In genomic region chr20:833450-834150, GRCh38 we compare ENCODE assay signal across 8 cellular contexts. TPM values are rescaled to one million over a fixed set of nuclear protein-coding genes. Genes with fewer than 3 reads are reported as not detected.
DNase-seq lines count a peak whose midpoint lies in the region; ATAC-seq and TF ChIP-seq lines count a peak whose summit lies in the region.

FAM110A (plus strand) TSS chr20:833715; CDS start chr20:844805, 11,090 bp downstream.

- WGBS in adipose tissue, 3 donors = 0 to 1% (median 1%) methylated on average over 59 to 64 of the region's 64 CpGs
- 0 to 1% (median 1%) methylated on average over 26 to 64 of the region's 64 CpGs for WGBS in heart left ventricle, 4 donors

- H3K4me1 ChIP-seq in heart left ventricle = peaks cover 0 to 49% (median 22%) of the 10 kb centered on the region in 12 donors

- peak within 1 kb of the TSS; percentile 88 for H3K27ac Mint-ChIP-seq in type B pancreatic cell

- DNase-seq in GM13977 (ENCODE audit: low spot score) = peak; percentile 96
- DNase-seq in NCI-H146 (lab: John Stamatoyannopoulos, UW) = peak; percentile 96
- peak; percentile 89 to 96 (median 93) for DNase-seq in T-helper 1 cell
- peak; percentile 97 to 98 (median 98) for DNase-seq in heart left ventricle
- DNase-seq in pons (ENCODE audit: low spot score) = peak; percentile 86
- peak; percentile 92 for DNase-seq in type B pancreatic cell (ENCODE audit: extremely low spot score, unreplicated experiment)

- intact Hi-C loops in heart left ventricle (cut with DNase I) = loop anchor here in 3 of 10 donors (5.0 to 10.0 kb wide), 3 partner anchors 284 to 561 kb away; partner anchors contain the start of genes CSNK2A1 (in 1 of the 3), FKBP1A (in 1 of the 3) and PSMF1 (in 1 of the 3)

- TF ChIP-seq CTCF in GM13977 (IDR thresholded peaks at IDR 0.05; ENCODE audit: extremely low read depth, insufficient read depth, missing control alignments) (no peak), heart left ventricle (IDR thresholded peaks at IDR 0.05) (no peak), type B pancreatic cell (conservative IDR thresholded peaks at IDR 0.05) (no peak)

- no peak for TF ChIP-seq POLR2A in heart left ventricle (IDR thresholded peaks at IDR 0.05)

- H3K9me3 Mint-ChIP-seq in type B pancreatic cell = no peaks in the 10 kb centered on the region

- peaks cover 7% of the 10 kb centered on the region for H3K27me3 Mint-ChIP-seq in type B pancreatic cell

- peaks cover 26% of the 10 kb centered on the region for H3K4me1 Mint-ChIP-seq in type B pancreatic cell (ENCODE audit: unreplicated experiment)

- H3K27me3 ChIP-seq in heart left ventricle = no peaks in the 10 kb centered on the region

- in situ Hi-C loops in GM13977 (cut with MboI; ENCODE audit: low pct_unique_long_range_greater_than_20kb, low sequenced_read_pairs, unreplicated experiment) = no loop called here

- H3K36me3 Mint-ChIP-seq in type B pancreatic cell = no peaks in the 10 kb centered on the region

- H3K27ac ChIP-seq in adipose tissue (ENCODE audit: low read depth, low read length) (peak within 1 kb of the TSS; percentile 21), heart left ventricle (peak within 1 kb of the TSS; percentile 49 to 96 (median 84))

- H3K9me3 ChIP-seq in heart left ventricle = peaks cover 0 to 10% (median 0%) of the 10 kb centered on the region in 12 donors

- peak within 1 kb of the TSS; percentile 69 to 97 (median 81) for H3K4me3 ChIP-seq in heart left ventricle

- peak within 1 kb of the TSS; percentile 88 for H3K4me3 Mint-ChIP-seq in type B pancreatic cell

- no peaks in the 10 kb centered on the region for H3K36me3 ChIP-seq in heart left ventricle

- ATAC-seq in HG02870 (IDR thresholded peaks at IDR 0.05; ENCODE audit: unreplicated experiment) = peak; percentile 97
- peak; percentile 94 to 98 (median 97) for ATAC-seq in heart left ventricle

RNA-seq across cellular contexts. Expression of gene FAM110A, which starts in this region (rescaled TPM):
- polyA plus RNA-seq in adipose tissue (1 to 10 TPM; 2.7 to 5.3 (median 3.9) TPM), heart left ventricle (1 to 10 TPM; 1.3 to 1.6 TPM)
- total RNA-seq in heart left ventricle (1 to 10 TPM; 1.2 to 8.1 (median 2.3) TPM), type B pancreatic cell (ENCODE audit: low replicate concordance) (14.3 and 26.7 TPM in 2 replicates)

Comparison
In these comparisons a context has a peak if more than half of its experiments do, and no peak if none do; other contexts are left out.
1. Peak in every context shown above with its lines: DNase-seq, ATAC-seq, H3K4me3 ChIP-seq and H3K27ac ChIP-seq.